In the genomic region with DNA sequence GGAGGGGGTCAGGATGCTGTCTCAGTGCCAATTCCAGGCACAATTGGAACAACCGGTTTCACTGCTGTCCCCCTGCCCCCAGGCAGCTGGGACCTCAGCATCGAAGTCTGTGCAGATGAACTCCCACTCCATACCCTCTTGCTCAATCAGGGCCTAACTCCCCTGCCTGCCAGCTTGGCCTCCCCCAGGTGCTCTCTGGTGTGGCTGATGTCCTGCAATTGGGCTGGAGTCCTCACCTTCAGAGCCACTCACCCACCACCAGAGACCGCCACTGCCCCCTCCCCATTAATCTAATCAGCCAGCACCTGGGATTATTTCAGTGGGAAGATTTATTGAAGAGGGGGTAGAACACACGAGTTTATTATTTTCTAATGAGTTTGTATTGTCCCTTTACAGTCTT, we compare ENCODE assay signal across 15 cellular contexts.
"Had no signal": no experiment of that assay in that cellular context is flagged by ENCODE, and none has a peak within 500 bp of the region (broad histone marks: within the 10 kb centered on the region; RNA-seq: fewer than 3 reads in every experiment).

No MANE protein-coding gene starts in this region.

- H3K4me1 ChIP-seq: ascending aorta, gastroesophageal sphincter, tibial nerve had no signal

- H3K27me3 ChIP-seq: ascending aorta, gastroesophageal sphincter, right atrium auricular region, tibial nerve had no signal

- H3K4me3 ChIP-seq: ascending aorta, gastroesophageal sphincter, right atrium auricular region, tibial nerve had no signal

- H3K27me3 Mint-ChIP-seq: activated naive CD8-positive, alpha-beta T cell treated with anti-CD3 and anti-CD28 coated beads, Interleukin-2, amount 50 U/mL, for 24 hours had no signal

- H3K4me3 Mint-ChIP-seq: activated CD8-positive, alpha-beta T cell treated with anti-CD3 and anti-CD28 coated beads, Interleukin-2, amount 10 ng/mL, durations not matched to agents 7 days and 5 days; activated naive CD8-positive, alpha-beta T cell treated with anti-CD3 and anti-CD28 coated beads, Interleukin-2, amount 50 U/mL, for 24 hours; activated T-helper 1 cell treated with anti-CD3 and anti-CD28 coated beads, Interleukin-12 subunit alpha, Interleukin-12 subunit beta, Interleukin-2, Interleukin-4 antibody, amounts not matched to agents 30 ng/mL and 10 ng/mL and 1 ng/mL, durations not matched to agents 14 hours and 24 hours and 36 hours had no signal

- H3K9me3 ChIP-seq: ascending aorta, gastroesophageal sphincter, right atrium auricular region, tibial nerve had no signal

- DNase-seq: activated CD4-positive, alpha-beta T cell treated with anti-CD3 and anti-CD28 coated beads for 4 hours; activated CD8-positive, alpha-beta memory T cell treated with anti-CD3 and anti-CD28 coated beads, Interleukin-2, amount 50 U/mL, for 48 hours; activated CD8-positive, alpha-beta T cell treated with anti-CD3 and anti-CD28 coated beads, Interleukin-2, amount 10 ng/mL, durations not matched to agents 7 days and 5 days; activated naive CD4-positive, alpha-beta T cell treated with Interleukin-2 at 50 U/mL for 16 hours; activated naive CD8-positive, alpha-beta T cell treated with anti-CD3 and anti-CD28 coated beads, Interleukin-2, amount 50 U/mL, for 24 hours; kidney glomerular epithelial cell; posterior cingulate gyrus; small intestine; T1000 had no signal

- H3K36me3 ChIP-seq: ascending aorta, gastroesophageal sphincter, right atrium auricular region, tibial nerve had no signal

- H3K9me3 Mint-ChIP-seq: activated naive CD8-positive, alpha-beta T cell treated with anti-CD3 and anti-CD28 coated beads, Interleukin-2, amount 50 U/mL, for 24 hours; activated T-helper 1 cell treated with anti-CD3 and anti-CD28 coated beads, Interleukin-12 subunit alpha, Interleukin-12 subunit beta, Interleukin-2, Interleukin-4 antibody, amounts not matched to agents 30 ng/mL and 10 ng/mL and 1 ng/mL, durations not matched to agents 14 hours and 24 hours and 36 hours had no signal

- ATAC-seq: activated CD8-positive, alpha-beta T cell treated with anti-CD3 and anti-CD28 coated beads, Interleukin-2, amount 10 ng/mL, durations not matched to agents 7 days and 5 days; gastroesophageal sphincter had no signal

- H3K27ac ChIP-seq: ascending aorta, gastroesophageal sphincter, right atrium auricular region, tibial nerve, VCaP had no signal

- H3K27ac Mint-ChIP-seq: activated CD8-positive, alpha-beta T cell treated with anti-CD3 and anti-CD28 coated beads, Interleukin-2, amount 10 ng/mL, durations not matched to agents 7 days and 5 days; activated naive CD8-positive, alpha-beta T cell treated with anti-CD3 and anti-CD28 coated beads, Interleukin-2, amount 50 U/mL, for 24 hours; activated T-helper 1 cell treated with anti-CD3 and anti-CD28 coated beads, Interleukin-12 subunit alpha, Interleukin-12 subunit beta, Interleukin-2, Interleukin-4 antibody, amounts not matched to agents 30 ng/mL and 10 ng/mL and 1 ng/mL, durations not matched to agents 14 hours and 24 hours and 36 hours had no signal
